In the genomic region with DNA sequence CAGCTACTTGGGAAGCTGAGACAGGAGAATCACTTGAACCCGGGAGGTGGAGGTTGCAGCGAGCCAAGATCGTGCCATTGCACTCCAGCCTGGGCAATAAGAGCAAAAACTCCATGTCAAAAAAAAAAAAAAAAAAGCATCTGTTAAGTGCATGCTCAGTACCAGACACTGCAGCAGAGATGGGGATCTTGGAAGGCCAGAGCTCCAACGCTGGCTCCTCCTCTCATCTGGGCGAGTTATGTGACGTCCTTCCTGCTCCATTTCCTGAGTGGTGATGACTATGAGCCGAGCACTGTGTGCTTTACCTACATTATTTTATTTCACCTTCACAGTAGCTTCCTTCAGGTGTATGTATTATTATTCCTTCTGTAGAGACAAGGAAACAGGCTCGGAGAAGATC, we compare ENCODE assay signal across 1 cellular context.
TF ChIP-seq lines count a peak whose summit lies in the region.

No MANE protein-coding gene starts in this region.

TF ChIP-seq in HepG2, 621 proteins besides CTCF, POLR2A, EP300 and RAD21:
- TF ChIP-seq NCOR1 (IDR thresholded peaks at IDR 0.05; ENCODE audit: borderline replicate concordance, low read length) (no peak), DMTF1 (CRISPR knock-in tag; IDR thresholded peaks at IDR 0.05) (no peak), ZNF737 (CRISPR knock-in tag; IDR thresholded peaks at IDR 0.05; ENCODE audit: borderline replicate concordance) (no peak), ZNF501 (CRISPR knock-in tag; IDR thresholded peaks at IDR 0.05) (no peak), DNMT3B (CRISPR knock-in tag; conservative IDR thresholded peaks at IDR 0.05) (no peak), SMAD3 (CRISPR knock-in tag; IDR thresholded peaks at IDR 0.05) (no peak), MLLT10 (CRISPR knock-in tag; IDR thresholded peaks at IDR 0.05) (no peak), NFE2L1 (CRISPR knock-in tag; IDR thresholded peaks at IDR 0.05; ENCODE audit: borderline replicate concordance) (no peak), SKI (IDR thresholded peaks at IDR 0.05; ENCODE audit: partially characterized antibody) (no peak)
